ENCODE assay signal across 30 cellular contexts in the genomic region with DNA sequence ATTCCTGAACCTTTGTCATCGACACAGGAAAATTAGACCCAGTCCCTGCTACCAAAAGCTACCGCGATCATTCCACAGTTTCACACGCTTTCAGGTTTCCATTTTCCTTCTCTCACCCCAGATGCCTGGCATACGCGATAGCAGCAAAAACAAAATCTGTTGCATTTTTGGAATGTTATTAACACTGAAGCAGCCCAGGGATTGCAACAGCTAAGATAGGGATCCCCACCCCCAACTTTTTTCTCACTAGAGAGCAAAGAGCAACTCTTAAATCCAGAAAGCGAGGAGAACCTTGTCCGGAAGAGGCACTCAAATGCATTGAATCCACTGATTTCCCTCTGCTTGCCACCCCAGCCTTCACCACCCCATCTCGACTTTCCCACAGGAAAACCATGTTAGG. TPM values are rescaled to one million over a fixed set of nuclear protein-coding genes. Genes with fewer than 3 reads are reported as not detected.
"Had no signal": no experiment of that assay in that cellular context is flagged by ENCODE, and none has a peak within 500 bp of the region (broad histone marks: within the 10 kb centered on the region; RNA-seq: fewer than 3 reads in every experiment).

No MANE protein-coding gene starts in this region.

- H3K27ac ChIP-seq: adrenal gland, breast epithelium, esophagus squamous epithelium, upper lobe of right lung had no signal

- H3K9me3 Mint-ChIP-seq: activated B cell treated with CpG ODN at 0.5 μM for 24 hours, endodermal cell, neural crest cell had no signal

- H3K27ac Mint-ChIP-seq: activated B cell treated with CpG ODN at 0.5 μM for 24 hours; activated CD4-positive, alpha-beta T cell treated with anti-CD3 and anti-CD28 coated beads for 36 hours; activated naive CD8-positive, alpha-beta T cell; activated T-cell treated with anti-CD3 and anti-CD28 coated beads, Interleukin-2, amount 50 U/mL, for 24 hours; activated T-helper 2 cell treated with anti-CD3 and anti-CD28 coated beads, Interferon-gamma antibody, Interleukin-2, Interleukin-4, amounts not matched to agents 10 μg/mL and 5 μg/mL and 100 μg/mL, durations not matched to agents 14 hours and 24 hours and 36 hours; endodermal cell; naive B cell; progenitor cell of endocrine pancreas; T-helper 1 cell treated with Interleukin-12 subunit alpha and Interleukin-12 subunit beta and Interleukin-4 antibody, amounts not matched to agents 30 μg/mL and 1 μg/mL, for 36 hours had no signal

- DNase-seq: activated B cell treated with CpG ODN at 0.5 μM for 24 hours; activated CD4-positive, alpha-beta T cell treated with anti-CD3 and anti-CD28 coated beads for 36 hours; activated CD4-positive, alpha-beta T cell treated with anti-CD3 and anti-CD28 coated beads, Interleukin-2, amount 50 U/mL, for 4 hours; activated CD8-positive, alpha-beta memory T cell treated with anti-CD3 and anti-CD28 coated beads for 24 hours; activated CD8-positive, alpha-beta memory T cell treated with anti-CD3 and anti-CD28 coated beads, Interleukin-2, amount 50 U/mL, for 4 hours; activated naive CD4-positive, alpha-beta T cell; activated T-cell treated with anti-CD3 and anti-CD28 coated beads, Interleukin-2, amount 50 U/mL, for 24 hours; adrenal gland; cortex of kidney; endodermal cell; esophagus squamous epithelium; heart right ventricle; naive B cell; retina; stimulated activated CD4-positive, alpha-beta T cell treated with anti-CD3 and anti-CD28 coated beads, Interleukin-4, amount 100 ng/mL, for 24 hours; stimulated activated naive CD8-positive, alpha-beta T cell treated with anti-CD3 and anti-CD28 coated beads, Interleukin-15, Interleukin-2, amounts not matched to agents 100 U/mL and 50 U/mL, for 24 hours; T1000; upper lobe of right lung had no signal

- H3K4me1 ChIP-seq: adrenal gland, breast epithelium, upper lobe of right lung had no signal

- H3K4me1 Mint-ChIP-seq: activated B cell treated with CpG ODN at 0.5 μM for 24 hours, naive B cell had no signal

- H3K27me3 ChIP-seq: adrenal gland, breast epithelium, esophagus squamous epithelium, heart right ventricle, upper lobe of right lung had no signal

- H3K27me3 Mint-ChIP-seq: progenitor cell of endocrine pancreas had no signal

- H3K4me3 ChIP-seq: adrenal gland, breast epithelium, esophagus squamous epithelium, heart right ventricle, upper lobe of right lung had no signal

- H3K36me3 Mint-ChIP-seq: activated naive CD8-positive, alpha-beta T cell; naive B cell had no signal

- H3K36me3 ChIP-seq: adrenal gland, breast epithelium, esophagus squamous epithelium, heart right ventricle, upper lobe of right lung had no signal

- H3K9me3 ChIP-seq: adrenal gland, breast epithelium, esophagus squamous epithelium, heart right ventricle, upper lobe of right lung had no signal

- ATAC-seq: activated CD4-positive, alpha-beta T cell treated with anti-CD3 and anti-CD28 coated beads for 36 hours; heart right ventricle; stimulated activated naive CD8-positive, alpha-beta T cell treated with anti-CD3 and anti-CD28 coated beads, Interleukin-15, Interleukin-2, amounts not matched to agents 100 U/mL and 50 U/mL, for 24 hours; upper lobe of right lung had no signal

- H3K4me3 Mint-ChIP-seq: activated B cell treated with CpG ODN at 0.5 μM for 24 hours; activated CD4-positive, alpha-beta T cell treated with anti-CD3 and anti-CD28 coated beads for 36 hours; activated naive CD8-positive, alpha-beta T cell; activated T-cell treated with anti-CD3 and anti-CD28 coated beads, Interleukin-2, amount 50 U/mL, for 24 hours; endodermal cell; naive B cell; neural crest cell; T-helper 1 cell treated with Interleukin-12 subunit alpha and Interleukin-12 subunit beta and Interleukin-4 antibody, amounts not matched to agents 30 μg/mL and 1 μg/mL, for 36 hours had no signal

- FAIRE-seq: astrocyte, keratinocyte had no signal

RNA-seq across cellular contexts. Expression of gene OVAAL, which starts 8.9 kb away (rescaled TPM):
- total RNA-seq: activated B cell treated with CpG ODN at 0.5 μM for 24 hours; activated CD4-positive, alpha-beta T cell treated with anti-CD3 and anti-CD28 coated beads for 36 hours; activated T-helper 2 cell treated with anti-CD3 and anti-CD28 coated beads, Interferon-gamma antibody, Interleukin-2, Interleukin-4, amounts not matched to agents 10 μg/mL and 5 μg/mL and 100 μg/mL, durations not matched to agents 14 hours and 24 hours and 36 hours; astrocyte; breast epithelium; endodermal cell; esophagus squamous epithelium; lung microvascular endothelial cell; mononuclear cell; neural crest cell; osteocyte; progenitor cell of endocrine pancreas; subcutaneous adipose tissue; upper lobe of right lung had no signal
- polyA plus RNA-seq: adrenal gland, keratinocyte had no signal
